16 cellular contexts compared by ENCODE assay signal in the genomic region with DNA sequence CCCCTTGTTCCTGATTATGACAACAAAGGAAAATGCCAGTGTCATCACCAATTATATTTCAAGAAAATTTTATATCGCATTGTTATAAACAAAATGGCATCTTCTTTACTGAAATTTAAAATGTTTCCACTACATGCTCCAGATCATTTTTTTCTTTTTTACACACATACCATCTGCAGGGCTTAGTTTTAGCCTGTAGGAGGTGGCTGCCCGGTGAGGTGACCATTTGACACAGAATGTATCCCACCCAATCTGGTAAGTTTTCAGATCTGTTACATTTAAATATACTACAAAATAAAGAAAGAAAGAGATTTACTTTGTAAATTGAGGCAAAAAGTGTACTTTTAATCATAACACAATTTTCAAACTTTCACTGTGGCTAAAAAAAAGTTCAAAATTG.
A peak's percentile ranks its signal among the peaks of the same experiment; 100 is the strongest.
DNase-seq lines count a peak whose midpoint lies in the region; ATAC-seq and TF ChIP-seq lines count a peak whose summit lies in the region.
"Had no signal": no experiment of that assay in that cellular context is flagged by ENCODE, and none has a peak within 500 bp of the region (broad histone marks: within the 10 kb centered on the region; RNA-seq: fewer than 3 reads in every experiment).

No MANE protein-coding gene starts in this region.

- peaks cover 19% of the 10 kb centered on the region for H3K36me3 ChIP-seq in BJ (ENCODE audit: control insufficient read depth, insufficient read depth, low read length)

- ATAC-seq in HG03521 (IDR thresholded peaks at IDR 0.05; ENCODE audit: unreplicated experiment) (no peak), HG03196 (IDR thresholded peaks at IDR 0.05; ENCODE audit: unreplicated experiment) (no peak)
- ATAC-seq: HCT116, K562 had no signal

- H3K4me3 Mint-ChIP-seq in chondrocyte (ENCODE audit: unreplicated experiment) (no peak overlapping the region), type B pancreatic cell (no peak overlapping the region)
- H3K4me3 Mint-ChIP-seq: CD4-positive, alpha-beta T cell had no signal

- no peaks in the 10 kb centered on the region for H3K9me3 Mint-ChIP-seq in chondrocyte (ENCODE audit: low read depth)
- no peaks in the 10 kb centered on the region for H3K9me3 Mint-ChIP-seq in type B pancreatic cell
- H3K9me3 Mint-ChIP-seq: CD4-positive, alpha-beta T cell had no signal

- POLR2A ChIA-PET in BJ (lab: Charles Lee) = no interaction called here

- H3K27me3 ChIP-seq in BJ (ENCODE audit: control insufficient read depth, insufficient read depth, low read length) = no peaks in the 10 kb centered on the region

- CTCF ChIA-PET in BJ (lab: Yijun Ruan, JAX) = no interaction called here

- H3K4me3 ChIP-seq in BJ (ENCODE audit: low read depth, low read length) (no peak overlapping the region), fibroblast of the aortic adventitia (ENCODE audit: low read depth, low read length) (no peak overlapping the region)
- H3K4me3 ChIP-seq: K562 had no signal

- DNase-seq in BJ (ENCODE audit: low read depth) = no peak
- DNase-seq in chondrocyte (ENCODE audit: low spot score) = no peak
- DNase-seq in fibroblast of the aortic adventitia (ENCODE audit: low read depth) = no peak
- DNase-seq in type B pancreatic cell (ENCODE audit: extremely low spot score, unreplicated experiment) = no peak
- DNase-seq in COLO668 (lab: John Stamatoyannopoulos, UW; ENCODE audit: unreplicated experiment) = no peak
- DNase-seq: 8988T; C1 segment of cervical spinal cord; Caco-2; CD4-positive, alpha-beta T cell; DND-41; GDM1; Karpas-422 had no signal

- H3K27ac Mint-ChIP-seq in chondrocyte (ENCODE audit: unreplicated experiment) (peak overlapping the region; percentile 42), type B pancreatic cell (no peak overlapping the region)
- H3K27ac Mint-ChIP-seq: CD4-positive, alpha-beta T cell had no signal

- H3K27me3 Mint-ChIP-seq in chondrocyte (ENCODE audit: low read depth) (no peaks in the 10 kb centered on the region), type B pancreatic cell (no peaks in the 10 kb centered on the region)

- H3K4me1 Mint-ChIP-seq in chondrocyte (ENCODE audit: low read depth) (peaks cover 75% of the 10 kb centered on the region), type B pancreatic cell (ENCODE audit: unreplicated experiment) (no peaks in the 10 kb centered on the region)

- TF ChIP-seq CTCF in BJ (IDR thresholded peaks at IDR 0.05; ENCODE audit: insufficient read depth, low read depth, low read length) (peak; percentile 13; the same call in 1 of the 2 replicates), chondrocyte (IDR thresholded peaks at IDR 0.05) (peak; percentile 43), fibroblast of the aortic adventitia (IDR thresholded peaks at IDR 0.05; ENCODE audit: insufficient read depth, low read length) (peak; percentile 12), type B pancreatic cell (conservative IDR thresholded peaks at IDR 0.05) (peak; percentile 39)

- H3K36me3 Mint-ChIP-seq in chondrocyte (ENCODE audit: low read depth) (peaks cover 71% of the 10 kb centered on the region), type B pancreatic cell (no peaks in the 10 kb centered on the region)
